Comparison of ENCODE assay signal across 22 cellular contexts in the genomic region with DNA sequence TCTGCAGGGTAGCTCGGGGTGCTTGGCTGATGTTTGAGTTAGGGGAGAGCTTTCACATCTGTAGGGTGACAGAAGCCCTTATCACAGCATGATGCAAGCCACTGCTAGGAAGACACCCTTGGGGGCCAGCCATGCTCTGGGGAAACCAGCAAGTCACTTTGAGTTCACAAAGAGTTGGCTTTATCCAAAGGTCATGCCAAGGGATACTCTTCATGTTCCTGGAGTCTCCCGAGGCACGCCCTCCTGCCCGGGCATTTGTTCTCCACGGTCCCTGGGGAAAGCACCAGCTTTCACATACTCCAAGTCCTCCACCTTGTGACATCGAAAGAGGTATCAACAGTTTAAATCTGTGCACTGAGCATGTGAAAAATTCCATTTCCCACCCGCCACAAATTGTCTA.
DNase-seq lines count a peak whose midpoint lies in the region; ATAC-seq and TF ChIP-seq lines count a peak whose summit lies in the region.
"Had no signal": no experiment of that assay in that cellular context is flagged by ENCODE, and none has a peak within 500 bp of the region (broad histone marks: within the 10 kb centered on the region; RNA-seq: fewer than 3 reads in every experiment).

No MANE protein-coding gene starts in this region.

- WGBS in endodermal cell (ENCODE audit: insufficient coverage in 1 of 2, insufficient read length in 1 of 2), 2 experiments, result 91 to 93% methylated on average over 5 to 7 of the region's 7 CpGs

- no peak overlapping the region for H3K27ac Mint-ChIP-seq in endodermal cell
- H3K27ac Mint-ChIP-seq: activated CD8-positive, alpha-beta T cell treated with anti-CD3 and anti-CD28 coated beads for 36 hours; activated naive CD4-positive, alpha-beta T cell treated with anti-CD3 and anti-CD28 coated beads, Interleukin-2, amount 10 ng/mL, durations not matched to agents 7 days and 5 days; nephron progenitor cell; stimulated activated naive B cell treated with anti-CD40 and anti-IgM and Interleukin-4, amounts not matched to agents 10 μg/mL and 1 μg/mL and 100 μg/mL, for 72 hours had no signal

- no peak for DNase-seq in left ventricle myocardium superior
- no peak for DNase-seq in right atrium auricular region (ENCODE audit: low spot score)
- no peak for DNase-seq in endodermal cell
- peak; percentile 35 for DNase-seq in mucosa of gallbladder (ENCODE audit: low spot score)
- DNase-seq in vagina (ENCODE audit: extremely low spot score in 2 of 2), result peak; percentile 70 to 79
- DNase-seq in iPS-NIHi11 (ENCODE audit: low spot score), result no peak
- DNase-seq in DMS153 (lab: John Stamatoyannopoulos, UW), result no peak
- DNase-seq: ACHN; activated CD8-positive, alpha-beta T cell treated with anti-CD3 and anti-CD28 coated beads for 36 hours; activated naive CD4-positive, alpha-beta T cell treated with anti-CD3 and anti-CD28 coated beads, Interleukin-2, amount 10 ng/mL, durations not matched to agents 7 days and 5 days; activated T-cell treated with anti-CD3 and anti-CD28 coated beads, Interleukin-2, amount 50 U/mL, for 4 hours; DMS79; KBM-7; NCI-H1105 treated with DMSO at 0.1 percent for 48 hours; NCI-H524 treated with DMSO at 0.1 percent for 48 hours; nephron progenitor cell; SIG-M5; stimulated activated naive B cell treated with anti-CD40 and anti-IgM and Interleukin-4, amounts not matched to agents 10 μg/mL and 1 μg/mL and 100 μg/mL, for 72 hours; T-helper 2 cell had no signal

- H3K27me3 Mint-ChIP-seq in endodermal cell (ENCODE audit: insufficient read depth), result no peaks in the 10 kb centered on the region

- H3K9ac ChIP-seq in endodermal cell (ENCODE audit: extremely low read depth, low read length, poor library complexity, severe bottlenecking), result no peak overlapping the region

- ATAC-seq in left ventricle myocardium superior (peak; percentile 24), HG03139 (IDR thresholded peaks at IDR 0.05; ENCODE audit: unreplicated experiment) (no peak)
- ATAC-seq: activated CD8-positive, alpha-beta T cell treated with anti-CD3 and anti-CD28 coated beads for 36 hours; activated T-cell treated with anti-CD3 and anti-CD28 coated beads, Interleukin-2, amount 50 U/mL, for 4 hours; gastroesophageal sphincter; stimulated activated naive B cell treated with anti-CD40 and anti-IgM and Interleukin-4, amounts not matched to agents 10 μg/mL and 1 μg/mL and 100 μg/mL, for 72 hours had no signal

- TF ChIP-seq POLR2A in vagina (IDR thresholded peaks at IDR 0.05), result no peak

- H3K27me3 ChIP-seq in right atrium auricular region, result no peaks in the 10 kb centered on the region
- no peaks in the 10 kb centered on the region for H3K27me3 ChIP-seq in endodermal cell (ENCODE audit: control insufficient read depth, insufficient read depth, low read length, poor library complexity, severe bottlenecking)
- H3K27me3 ChIP-seq in vagina, result no peaks in the 10 kb centered on the region
- H3K27me3 ChIP-seq: gastroesophageal sphincter, tibial nerve had no signal

- H3K4me1 ChIP-seq in right atrium auricular region (peaks cover 0 to 38% of the 10 kb centered on the region in 2 donors), endodermal cell (ENCODE audit: control insufficient read depth, insufficient read depth, low read length) (peaks cover 9% of the 10 kb centered on the region), vagina (peaks cover 35% of the 10 kb centered on the region)

- H3K36me3 ChIP-seq in right atrium auricular region (no peaks in the 10 kb centered on the region), endodermal cell (ENCODE audit: control insufficient read depth, insufficient read depth, low read length) (no peaks in the 10 kb centered on the region), vagina (no peaks in the 10 kb centered on the region)
- H3K36me3 ChIP-seq: gastroesophageal sphincter, tibial nerve had no signal

- H3K27ac ChIP-seq in right atrium auricular region, result no peak overlapping the region
- no peak overlapping the region for H3K27ac ChIP-seq in endodermal cell (ENCODE audit: low read depth, low read length)
- peak overlapping the region; percentile 74 for H3K27ac ChIP-seq in vagina

- H3K9me3 Mint-ChIP-seq in endodermal cell, result no peaks in the 10 kb centered on the region
- H3K9me3 Mint-ChIP-seq: activated CD8-positive, alpha-beta T cell treated with anti-CD3 and anti-CD28 coated beads for 36 hours; activated naive CD4-positive, alpha-beta T cell treated with anti-CD3 and anti-CD28 coated beads, Interleukin-2, amount 10 ng/mL, durations not matched to agents 7 days and 5 days; activated T-cell treated with anti-CD3 and anti-CD28 coated beads, Interleukin-2, amount 50 U/mL, for 4 hours; nephron progenitor cell; stimulated activated naive B cell treated with anti-CD40 and anti-IgM and Interleukin-4, amounts not matched to agents 10 μg/mL and 1 μg/mL and 100 μg/mL, for 72 hours had no signal

- no peaks in the 10 kb centered on the region for H3K9me3 ChIP-seq in right atrium auricular region
- no peaks in the 10 kb centered on the region for H3K9me3 ChIP-seq in endodermal cell (ENCODE audit: control insufficient read depth, low read length)
- H3K9me3 ChIP-seq in vagina, result no peaks in the 10 kb centered on the region
- H3K9me3 ChIP-seq: gastroesophageal sphincter, tibial nerve had no signal

- intact Hi-C loops in left ventricle myocardium superior (cut with micrococcal nuclease), result no loop called here
- intact Hi-C loops in vagina (cut with DNase I), result no loop called here

- H3K4me3 ChIP-seq in right atrium auricular region, result no peak overlapping the region
- H3K4me3 ChIP-seq in endodermal cell (ENCODE audit: low read length), result no peak overlapping the region
- H3K4me3 ChIP-seq in vagina, result no peak overlapping the region
- H3K4me3 ChIP-seq: gastroesophageal sphincter, tibial nerve had no signal

- peaks cover 32% of the 10 kb centered on the region for H3K4me1 Mint-ChIP-seq in endodermal cell
- H3K4me1 Mint-ChIP-seq: stimulated activated naive B cell treated with anti-CD40 and anti-IgM and Interleukin-4, amounts not matched to agents 10 μg/mL and 1 μg/mL and 100 μg/mL, for 72 hours had no signal

- peak overlapping the region; percentile 15 for H3K4me3 Mint-ChIP-seq in endodermal cell
- H3K4me3 Mint-ChIP-seq: activated CD8-positive, alpha-beta T cell treated with anti-CD3 and anti-CD28 coated beads for 36 hours; activated naive CD4-positive, alpha-beta T cell treated with anti-CD3 and anti-CD28 coated beads, Interleukin-2, amount 10 ng/mL, durations not matched to agents 7 days and 5 days; activated T-cell treated with anti-CD3 and anti-CD28 coated beads, Interleukin-2, amount 50 U/mL, for 4 hours; nephron progenitor cell; stimulated activated naive B cell treated with anti-CD40 and anti-IgM and Interleukin-4, amounts not matched to agents 10 μg/mL and 1 μg/mL and 100 μg/mL, for 72 hours had no signal

- H3K36me3 Mint-ChIP-seq in endodermal cell (ENCODE audit: low read depth), result no peaks in the 10 kb centered on the region
- H3K36me3 Mint-ChIP-seq: activated naive CD4-positive, alpha-beta T cell treated with anti-CD3 and anti-CD28 coated beads, Interleukin-2, amount 10 ng/mL, durations not matched to agents 7 days and 5 days; stimulated activated naive B cell treated with anti-CD40 and anti-IgM and Interleukin-4, amounts not matched to agents 10 μg/mL and 1 μg/mL and 100 μg/mL, for 72 hours had no signal

- TF ChIP-seq CTCF in right atrium auricular region (IDR thresholded peaks at IDR 0.05), result no peak
- no peak for TF ChIP-seq CTCF in endodermal cell (conservative IDR thresholded peaks at IDR 0.05)
- TF ChIP-seq CTCF in vagina (IDR thresholded peaks at IDR 0.05), result no peak

Comparison
In these comparisons a context has a peak if more than half of its experiments do, and no peak if none do; other contexts are left out.
1. DNase-seq: peak in mucosa of gallbladder (single experiment) and vagina (2 of 2); none in left ventricle myocardium superior (single experiment), right atrium auricular region (single experiment), endodermal cell (single experiment), iPS-NIHi11 (single experiment) and DMS153 (single experiment).